Comparison of ENCODE assay signal across 8 cellular contexts in the genomic region with DNA sequence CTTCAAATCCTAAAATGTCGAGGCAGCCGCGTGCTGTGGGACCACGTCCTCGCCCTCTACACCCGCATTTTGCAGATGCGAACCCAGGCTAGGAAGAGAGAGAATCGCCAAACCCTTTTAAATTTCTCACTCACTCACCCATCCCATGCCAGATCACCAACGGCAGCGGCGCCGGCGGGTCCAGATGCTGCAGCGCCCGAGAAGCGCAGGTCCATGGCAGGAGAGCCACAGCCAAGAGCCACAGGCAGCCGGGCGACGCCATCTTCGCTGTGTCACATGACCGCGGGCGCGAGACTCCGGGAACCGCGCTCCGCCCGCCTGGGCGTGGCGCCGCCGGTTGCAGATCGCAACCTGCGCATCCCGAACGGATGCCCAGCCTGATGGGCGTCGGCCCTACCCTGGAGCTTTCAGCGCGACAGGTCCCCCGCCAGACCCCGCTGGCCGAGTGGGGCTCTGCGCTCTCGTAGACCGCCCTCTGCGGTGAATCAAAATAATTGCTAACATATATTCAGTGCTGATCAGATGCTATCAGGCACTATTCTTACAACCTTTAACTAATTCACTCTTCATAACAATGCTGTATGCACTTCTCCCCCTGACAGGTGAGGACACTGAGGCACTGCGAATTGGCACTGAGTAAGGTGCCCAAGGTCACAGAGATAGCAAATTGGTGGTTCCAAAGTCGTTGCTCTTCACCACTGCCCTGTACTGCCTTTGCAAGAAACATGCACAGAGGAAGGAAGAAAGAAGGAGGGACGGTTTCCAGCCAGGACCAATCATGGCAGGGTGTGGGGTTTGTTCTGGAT. TPM values are rescaled to one million over a fixed set of nuclear protein-coding genes. Genes with fewer than 3 reads are reported as not detected.
DNase-seq lines count a peak whose midpoint lies in the region; ATAC-seq and TF ChIP-seq lines count a peak whose summit lies in the region.

A gene (minus strand): TSS at position 276 of the 806 bp plus-strand sequence. CDS start 14 bp downstream, at position 262.

- CTCF ChIA-PET in SK-N-SH (lab: Yijun Ruan, JAX), result interaction anchor here (1.2 to 2.5 kb wide), 3 partner anchors 47 to 57 kb away, joined by 3 to 14 read pairs (median 4); no protein-coding TSS in a partner anchor

- no peaks in the 10 kb centered on the region for H3K9me2 ChIP-seq in Loucy (replicated peaks; ENCODE audit: low read depth, low read length)
- no peaks in the 10 kb centered on the region for H3K9me2 ChIP-seq in SK-N-SH

- H4K20me1 ChIP-seq in Loucy (ENCODE audit: insufficient read depth, low read length, poor library complexity, severe bottlenecking) (no peaks in the 10 kb centered on the region), SK-N-SH (ENCODE audit: insufficient read depth) (no peaks in the 10 kb centered on the region)

- 4% methylated on average over 13 of the region's 51 CpGs for WGBS in SK-N-SH (ENCODE audit: low lambda C conversion rate)

- H3K9me3 ChIP-seq in Loucy (ENCODE audit: insufficient read depth, low read depth, low read length) (no peaks in the 10 kb centered on the region), SK-N-SH (no peaks in the 10 kb centered on the region)

- ATAC-seq in GM21717 (IDR thresholded peaks at IDR 0.05; ENCODE audit: unreplicated experiment) (peak; percentile 79), omental fat pad (ENCODE audit: low FRiP score) (peak; percentile 85)

- H3K79me2 ChIP-seq in Loucy (ENCODE audit: insufficient read depth, low read length) (peaks cover 19% of the 10 kb centered on the region), SK-N-SH (ENCODE audit: insufficient read depth) (peaks cover 24% of the 10 kb centered on the region; the same call in 1 of the 2 replicates)

- peaks cover 28% of the 10 kb centered on the region for H3K4me1 ChIP-seq in Loucy (ENCODE audit: insufficient read depth, low read length, poor library complexity, severe bottlenecking)
- H3K4me1 ChIP-seq in SK-N-SH (ENCODE audit: control insufficient read depth in 1 of 2, insufficient read depth in 2 of 2, low read depth in 1 of 2, low read length in 1 of 2), result peaks cover 0 to 12% of the 10 kb centered on the region in 2 experiments; a peak in 2 of 4 replicates

- TF ChIP-seq RAD21 in SK-N-SH (IDR thresholded peaks at IDR 0.05; ENCODE audit: low read length), result no peak

- POLR2A ChIA-PET in SK-N-SH (lab: Yijun Ruan, JAX), result interaction anchor here (0.6 kb wide), 1 partner anchor 1005 kb away, joined by 3 read pairs; no protein-coding TSS in a partner anchor

- H3F3A ChIP-seq in Loucy (ENCODE audit: low read depth) (no peaks in the 10 kb centered on the region), SK-N-SH (replicated peaks; ENCODE audit: insufficient read depth) (no peaks in the 10 kb centered on the region)

- peak; percentile 42 for TF ChIP-seq CTCF in Loucy (conservative IDR thresholded peaks at IDR 0.05; ENCODE audit: low read length)
- peak; percentile 35 for TF ChIP-seq CTCF in SK-N-SH (IDR thresholded peaks at IDR 0.05)
- no peak for TF ChIP-seq CTCF in omental fat pad (IDR thresholded peaks at IDR 0.05)

- no peaks in the 10 kb centered on the region for H3K36me3 ChIP-seq in Loucy (ENCODE audit: insufficient read depth, low read length)
- peaks cover 0 to 3% of the 10 kb centered on the region in 2 experiments for H3K36me3 ChIP-seq in SK-N-SH (replicated peaks in 1 of 2; ENCODE audit: control insufficient read depth in 1 of 2, insufficient read depth in 2 of 2, low read length in 1 of 2)

- DNase-seq in DMS153 (lab: John Stamatoyannopoulos, UW), result peak; percentile 88
- peak; percentile 90 for DNase-seq in SK-N-SH
- DNase-seq in activated naive CD4-positive, alpha-beta T cell treated with anti-CD3 and anti-CD28 coated beads, Interleukin-2, amount 50 U/mL, for 16 hours, result peak; percentile 78
- DNase-seq in glomerular endothelial cell (ENCODE audit: extremely low read depth, low read depth, low spot score), result no peak
- peak; percentile 55 for DNase-seq in omental fat pad (ENCODE audit: low spot score)

- H3K4me3 ChIP-seq in Loucy (ENCODE audit: low read length, poor library complexity, severe bottlenecking) (peak within 1 kb of the TSS; percentile 83), SK-N-SH (ENCODE audit: low read depth in 2 of 2, low read length in 1 of 2) (peak within 1 kb of the TSS; percentile 85 to 92)

- peak within 1 kb of the TSS; percentile 97 for H2AFZ ChIP-seq in Loucy (ENCODE audit: low read length)
- H2AFZ ChIP-seq in SK-N-SH (ENCODE audit: low read depth), result peak within 1 kb of the TSS; percentile 98

- H3K9ac ChIP-seq in Loucy (ENCODE audit: low read depth, low read length, poor library complexity, severe bottlenecking) (peak within 1 kb of the TSS; percentile 63), SK-N-SH (peak within 1 kb of the TSS; percentile 67)

- H3K27me3 ChIP-seq in Loucy (ENCODE audit: insufficient read depth, low read length, poor library complexity, severe bottlenecking), result no peaks in the 10 kb centered on the region
- H3K27me3 ChIP-seq in SK-N-SH (ENCODE audit: insufficient read depth), result no peaks in the 10 kb centered on the region

- peak within 1 kb of the TSS in 1 of 2 experiments; percentile 78; a peak in 3 of 4 replicates for H3K27ac ChIP-seq in SK-N-SH (ENCODE audit: low read depth in 2 of 2, low read length in 1 of 2)
- H3K27ac ChIP-seq in temporal lobe (ENCODE audit: low read depth, low read length), result peak within 1 kb of the TSS; percentile 77

- H3K4me2 ChIP-seq in Loucy (ENCODE audit: low read depth, low read length, poor library complexity, severe bottlenecking) (peak within 1 kb of the TSS; percentile 79), SK-N-SH (peak within 1 kb of the TSS; percentile 83)

- peak in 1 of 2 experiments; percentile 8; a peak in 1 of 4 replicates for TF ChIP-seq EP300 in SK-N-SH (IDR thresholded peaks at IDR 0.05; ENCODE audit: borderline replicate concordance in 1 of 2, low read depth in 1 of 2, low read length in 1 of 2)

TF ChIP-seq in SK-N-SH, 30 proteins besides CTCF, POLR2A, EP300 and RAD21 (continues in another document):
- TF ChIP-seq SIN3A (IDR thresholded peaks at IDR 0.05; ENCODE audit: borderline replicate concordance, low read depth, low read length) (peak; percentile 49; the same call in 1 of the 2 replicates), TCF12 (IDR thresholded peaks at IDR 0.05) (peak; percentile 9; the same call in 1 of the 2 replicates), CHD2 (IDR thresholded peaks at IDR 0.05; ENCODE audit: low read length, partially characterized antibody) (peak; percentile 90), NRF1 (IDR thresholded peaks at IDR 0.05; ENCODE audit: low read depth, low read length) (peak; percentile 69), POLR2AphosphoS5 (IDR thresholded peaks at IDR 0.05; ENCODE audit: low read depth, low read length) (peak; percentile 84), RCOR1 (IDR thresholded peaks at IDR 0.05; ENCODE audit: low read length) (peak; percentile 31; the same call in 1 of the 2 replicates), YY1 (IDR thresholded peaks at IDR 0.05; ENCODE audit: low read depth) (peak; percentile 95)
- TF ChIP-seq, protein P1, sequence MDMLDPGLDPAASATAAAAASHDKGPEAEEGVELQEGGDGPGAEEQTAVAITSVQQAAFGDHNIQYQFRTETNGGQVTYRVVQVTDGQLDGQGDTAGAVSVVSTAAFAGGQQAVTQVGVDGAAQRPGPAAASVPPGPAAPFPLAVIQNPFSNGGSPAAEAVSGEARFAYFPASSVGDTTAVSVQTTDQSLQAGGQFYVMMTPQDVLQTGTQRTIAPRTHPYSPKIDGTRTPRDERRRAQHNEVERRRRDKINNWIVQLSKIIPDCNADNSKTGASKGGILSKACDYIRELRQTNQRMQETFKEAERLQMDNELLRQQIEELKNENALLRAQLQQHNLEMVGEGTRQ (IDR thresholded peaks at IDR 0.05; ENCODE audit: borderline replicate concordance, low read depth, low read length), result peak; percentile 67; the same call in 1 of the 2 replicates
- TF ChIP-seq, protein P2, sequence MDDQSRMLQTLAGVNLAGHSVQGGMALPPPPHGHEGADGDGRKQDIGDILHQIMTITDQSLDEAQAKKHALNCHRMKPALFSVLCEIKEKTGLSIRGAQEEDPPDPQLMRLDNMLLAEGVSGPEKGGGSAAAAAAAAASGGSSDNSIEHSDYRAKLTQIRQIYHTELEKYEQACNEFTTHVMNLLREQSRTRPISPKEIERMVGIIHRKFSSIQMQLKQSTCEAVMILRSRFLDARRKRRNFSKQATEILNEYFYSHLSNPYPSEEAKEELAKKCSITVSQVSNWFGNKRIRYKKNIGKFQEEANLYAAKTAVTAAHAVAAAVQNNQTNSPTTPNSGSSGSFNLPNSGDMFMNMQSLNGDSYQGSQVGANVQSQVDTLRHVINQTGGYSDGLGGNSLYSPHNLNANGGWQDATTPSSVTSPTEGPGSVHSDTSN (IDR thresholded peaks at IDR 0.05), result no peak
- TF ChIP-seq, protein P3, sequence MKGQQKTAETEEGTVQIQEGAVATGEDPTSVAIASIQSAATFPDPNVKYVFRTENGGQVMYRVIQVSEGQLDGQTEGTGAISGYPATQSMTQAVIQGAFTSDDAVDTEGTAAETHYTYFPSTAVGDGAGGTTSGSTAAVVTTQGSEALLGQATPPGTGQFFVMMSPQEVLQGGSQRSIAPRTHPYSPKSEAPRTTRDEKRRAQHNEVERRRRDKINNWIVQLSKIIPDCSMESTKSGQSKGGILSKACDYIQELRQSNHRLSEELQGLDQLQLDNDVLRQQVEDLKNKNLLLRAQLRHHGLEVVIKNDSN (IDR thresholded peaks at IDR 0.05; ENCODE audit: borderline replicate concordance, low read depth), result peak; percentile 97
- TF ChIP-seq, protein P4, sequence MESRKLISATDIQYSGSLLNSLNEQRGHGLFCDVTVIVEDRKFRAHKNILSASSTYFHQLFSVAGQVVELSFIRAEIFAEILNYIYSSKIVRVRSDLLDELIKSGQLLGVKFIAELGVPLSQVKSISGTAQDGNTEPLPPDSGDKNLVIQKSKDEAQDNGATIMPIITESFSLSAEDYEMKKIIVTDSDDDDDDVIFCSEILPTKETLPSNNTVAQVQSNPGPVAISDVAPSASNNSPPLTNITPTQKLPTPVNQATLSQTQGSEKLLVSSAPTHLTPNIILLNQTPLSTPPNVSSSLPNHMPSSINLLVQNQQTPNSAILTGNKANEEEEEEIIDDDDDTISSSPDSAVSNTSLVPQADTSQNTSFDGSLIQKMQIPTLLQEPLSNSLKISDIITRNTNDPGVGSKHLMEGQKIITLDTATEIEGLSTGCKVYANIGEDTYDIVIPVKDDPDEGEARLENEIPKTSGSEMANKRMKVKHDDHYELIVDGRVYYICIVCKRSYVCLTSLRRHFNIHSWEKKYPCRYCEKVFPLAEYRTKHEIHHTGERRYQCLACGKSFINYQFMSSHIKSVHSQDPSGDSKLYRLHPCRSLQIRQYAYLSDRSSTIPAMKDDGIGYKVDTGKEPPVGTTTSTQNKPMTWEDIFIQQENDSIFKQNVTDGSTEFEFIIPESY (IDR thresholded peaks at IDR 0.05; ENCODE audit: borderline replicate concordance, low read depth), result peak; percentile 91

RNA-seq across cellular contexts. Expression of the gene that starts here (rescaled TPM):
- 26.0 and 37.6 TPM in 2 replicates for polyA plus RNA-seq in SK-N-SH (2012; rRNA removed)
- 37.4 and 38.5 TPM in 2 replicates for polyA plus RNA-seq in SK-N-SH (2012; cell fraction: cytosol; rRNA removed)
- 11.1 and 21.7 TPM in 2 replicates for polyA plus RNA-seq in SK-N-SH (2012; cell fraction: nucleus; rRNA removed)
- 70.6 and 70.7 TPM in 2 replicates for total RNA-seq in glomerular endothelial cell
- 100 to 1,000 TPM in 2 of 4 donors, 10 to 100 TPM in 2; 57.7 to 116 (median 92.4) TPM for total RNA-seq in omental fat pad
- total RNA-seq in temporal lobe, result 48.4 TPM

Comparison
In these comparisons a context has a peak if more than half of its experiments do, and no peak if none do; other contexts are left out.
1. CTCF ChIP-seq: peak in Loucy (single experiment) and SK-N-SH (single experiment); none in omental fat pad (0 of 3).